In genomic region chr1:108521990-108522393, GRCh38 we compare ENCODE assay signal across 19 cellular contexts. TPM values are rescaled to one million over a fixed set of nuclear protein-coding genes. Genes with fewer than 3 reads are reported as not detected.
A peak's percentile ranks its signal among the peaks of the same experiment; 100 is the strongest.
DNase-seq lines count a peak whose midpoint lies in the region; ATAC-seq and TF ChIP-seq lines count a peak whose summit lies in the region.
"Had no signal": no experiment of that assay in that cellular context is flagged by ENCODE, and none has a peak within 500 bp of the region (broad histone marks: within the 10 kb centered on the region; RNA-seq: fewer than 3 reads in every experiment).

No MANE protein-coding gene starts in this region.

- intact Hi-C loops in activated CD4-positive, alpha-beta T cell treated with anti-CD3 and anti-CD28 coated beads, Interleukin-2, amount 10 ng/mL, durations not matched to agents 24 days and 14 days (cut with micrococcal nuclease) = no loop called here
- intact Hi-C loops in aorta (cut with DNase I) = no loop called here

- no peaks in the 10 kb centered on the region for H3K4me1 Mint-ChIP-seq in activated CD4-positive, alpha-beta T cell treated with anti-CD3 and anti-CD28 coated beads, Interleukin-2, amount 10 ng/mL, durations not matched to agents 24 days and 14 days

- peaks cover 44% of the 10 kb centered on the region for H3K27me3 Mint-ChIP-seq in activated CD4-positive, alpha-beta T cell treated with anti-CD3 and anti-CD28 coated beads, Interleukin-2, amount 10 ng/mL, durations not matched to agents 24 days and 14 days

- no peak overlapping the region for H3K27ac ChIP-seq in aorta (ENCODE audit: low read depth in 1 of 2, low read length in 2 of 2)
- H3K27ac ChIP-seq: A549, C4-2B, GM23248, PC-9 had no signal

- H3K4me3 Mint-ChIP-seq in activated CD4-positive, alpha-beta T cell treated with anti-CD3 and anti-CD28 coated beads, Interleukin-2, amount 10 ng/mL, durations not matched to agents 24 days and 14 days = no peak overlapping the region

- peak; percentile 19 for ATAC-seq in aorta (ENCODE audit: low FRiP score)
- ATAC-seq: A549 had no signal

- H3K9me3 Mint-ChIP-seq in activated CD4-positive, alpha-beta T cell treated with anti-CD3 and anti-CD28 coated beads, Interleukin-2, amount 10 ng/mL, durations not matched to agents 24 days and 14 days = peaks cover 10% of the 10 kb centered on the region

- no peaks in the 10 kb centered on the region for H3K27me3 ChIP-seq in aorta (ENCODE audit: control insufficient read depth in 1 of 2, insufficient read depth in 2 of 2, low read length in 1 of 2)

- DNase-seq in activated CD4-positive, alpha-beta T cell treated with anti-CD3 and anti-CD28 coated beads, Interleukin-2, amount 10 ng/mL, durations not matched to agents 24 days and 14 days = peak; percentile 4
- no peak for DNase-seq in activated CD4-positive, alpha-beta T cell treated with anti-CD3 and anti-CD28 coated beads, Interleukin-2, amount 50 U/mL, for 4 hours
- DNase-seq in amniotic epithelial cell (ENCODE audit: low read depth) = peak; percentile 87
- DNase-seq in fibroblast of pulmonary artery (ENCODE audit: low read depth) = peak; percentile 66
- DNase-seq in aorta = no peak
- DNase-seq in central memory CD4-positive, alpha-beta T cell = no peak
- DNase-seq in foreskin fibroblast = no peak
- DNase-seq in activated effector memory CD4-positive, alpha-beta T cell treated with anti-CD3 and anti-CD28 coated beads, Interleukin-2, amount 50 U/mL, for 16 hours = no peak
- DNase-seq: COR-L47; GF-D8; GM23248; KG1; NCI-H187; NCI-H446; NCI-H69; NK-92 treated with Interleukin-12 subunit alpha and Interleukin-12 subunit beta, amount 100 ng/mL, for 24 hours; PC-9 had no signal

- H3K36me3 ChIP-seq in aorta (ENCODE audit: control insufficient read depth in 1 of 2, insufficient read depth in 2 of 2, low read length in 1 of 2) = no peaks in the 10 kb centered on the region

- TF ChIP-seq CTCF in fibroblast of pulmonary artery (IDR thresholded peaks at IDR 0.05; ENCODE audit: low read length, missing control alignments) (no peak), foreskin fibroblast (IDR thresholded peaks at IDR 0.05; ENCODE audit: low read depth, low read length) (no peak)

- H3K36me3 Mint-ChIP-seq in activated CD4-positive, alpha-beta T cell treated with anti-CD3 and anti-CD28 coated beads, Interleukin-2, amount 10 ng/mL, durations not matched to agents 24 days and 14 days (ENCODE audit: low read depth) = no peaks in the 10 kb centered on the region

- H3K27ac Mint-ChIP-seq in activated CD4-positive, alpha-beta T cell treated with anti-CD3 and anti-CD28 coated beads, Interleukin-2, amount 10 ng/mL, durations not matched to agents 24 days and 14 days = no peak overlapping the region

- H3K4me3 ChIP-seq in fibroblast of pulmonary artery (replicated peaks; ENCODE audit: low read depth, low read length) (no peak overlapping the region), aorta (ENCODE audit: low read length in 2 of 2) (no peak overlapping the region), foreskin fibroblast (ENCODE audit: low read depth in 1 of 2, low read length in 2 of 2) (no peak overlapping the region)
- H3K4me3 ChIP-seq: A549, GM23248, PC-9 had no signal

- H3K4me1 ChIP-seq in aorta (ENCODE audit: control insufficient read depth in 1 of 2, insufficient read depth in 2 of 2, low read length in 2 of 2) = no peaks in the 10 kb centered on the region
- H3K4me1 ChIP-seq: A549 had no signal

- no peaks in the 10 kb centered on the region for H3K9me3 ChIP-seq in aorta (ENCODE audit: control insufficient read depth, low read length)
- H3K9me3 ChIP-seq: A549 had no signal

RNA-seq across cellular contexts. Expression of gene EEIG2, which starts 37.9 kb away (rescaled TPM):
- total RNA-seq in activated CD4-positive, alpha-beta T cell treated with anti-CD3 and anti-CD28 coated beads, Interleukin-2, amount 10 ng/mL, durations not matched to agents 24 days and 14 days = 13.4 and 14.0 TPM in 2 replicates
- total RNA-seq in aorta = 10 to 100 TPM; 13.6 to 34.9 TPM
- 10 to 100 TPM in 1 of 2 donors, 1 to 10 TPM in 1; 7.6 to 11.0 TPM for polyA plus RNA-seq in aorta

Comparison
In these comparisons a context has a peak if more than half of its experiments do, and no peak if none do; other contexts are left out.
1. DNase-seq: peak in activated CD4-positive, alpha-beta T cell treated with anti-CD3 and anti-CD28 coated beads, Interleukin-2, amount 10 ng/mL, durations not matched to agents 24 days and 14 days (single experiment), amniotic epithelial cell (single experiment) and fibroblast of pulmonary artery (single experiment); none in activated CD4-positive, alpha-beta T cell treated with anti-CD3 and anti-CD28 coated beads, Interleukin-2, amount 50 U/mL, for 4 hours (0 of 2), aorta (0 of 2), central memory CD4-positive, alpha-beta T cell (single experiment), foreskin fibroblast (0 of 2) and activated effector memory CD4-positive, alpha-beta T cell treated with anti-CD3 and anti-CD28 coated beads, Interleukin-2, amount 50 U/mL, for 16 hours (single experiment).